ENCODE assay signal across 15 cellular contexts in the genomic region with DNA sequence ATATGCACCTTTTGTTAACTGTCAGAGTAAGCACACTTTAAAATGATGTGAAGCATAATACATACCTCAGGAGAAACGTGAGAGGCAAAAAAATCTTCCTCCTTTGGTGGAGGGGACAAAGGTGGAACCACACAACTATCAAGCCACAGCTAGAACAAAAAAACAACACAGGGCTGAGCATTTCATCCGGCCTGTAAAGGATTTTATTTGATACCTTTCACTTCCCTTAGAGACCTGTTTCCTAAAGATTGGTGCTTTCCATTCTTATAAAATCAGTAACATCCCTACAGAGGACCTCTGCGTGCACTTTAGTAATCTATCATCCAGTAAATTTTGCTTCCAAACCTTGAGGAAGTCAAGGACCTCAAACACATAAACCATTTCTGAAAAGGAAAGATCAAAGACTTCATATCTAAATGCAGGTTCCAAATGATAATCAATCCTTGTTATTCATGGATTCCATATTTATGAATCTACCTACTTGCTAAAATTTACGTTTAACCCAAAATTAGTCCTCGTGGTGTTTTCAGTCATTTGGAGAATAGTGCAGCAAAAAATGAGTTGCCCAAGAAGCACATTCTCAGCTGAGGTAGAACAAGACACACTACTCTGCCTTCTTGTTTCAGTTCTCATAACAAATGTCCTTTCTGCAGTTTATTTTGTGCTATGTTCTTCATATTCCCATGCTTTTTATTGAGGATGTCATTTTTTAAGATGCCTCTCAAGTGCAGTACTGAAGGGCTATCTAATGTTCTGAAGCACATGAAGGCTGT. TPM values are rescaled to one million over a fixed set of nuclear protein-coding genes. Genes with fewer than 3 reads are reported as not detected.
A peak's percentile ranks its signal among the peaks of the same experiment; 100 is the strongest.
DNase-seq lines count a peak whose midpoint lies in the region; ATAC-seq and FAIRE-seq lines count a peak whose summit lies in the region.
"Had no signal": no experiment of that assay in that cellular context is flagged by ENCODE, and none has a peak within 500 bp of the region (broad histone marks: within the 10 kb centered on the region; RNA-seq: fewer than 3 reads in every experiment).

No MANE protein-coding gene starts in this region.

- H3K36me3 Mint-ChIP-seq in activated CD4-positive, alpha-beta memory T cell treated with anti-CD3 and anti-CD28 coated beads for 36 hours: peaks cover 26% of the 10 kb centered on the region
- peaks cover 36% of the 10 kb centered on the region for H3K36me3 Mint-ChIP-seq in activated CD4-positive, alpha-beta memory T cell treated with anti-CD3 and anti-CD28 coated beads, Interleukin-2, amount 10 ng/mL, durations not matched to agents 7 days and 5 days (ENCODE audit: low read depth)
- peaks cover 96% of the 10 kb centered on the region for H3K36me3 Mint-ChIP-seq in activated T-helper 17 cell treated with anti-CD3 and anti-CD28 coated beads, Interleukin-2, amount 50 U/mL, for 72 hours (ENCODE audit: low read depth)
- H3K36me3 Mint-ChIP-seq in stimulated activated effector memory CD8-positive, alpha-beta T cell treated with anti-CD3 and anti-CD28 coated beads, Interleukin-12 subunit alpha, Interleukin-12 subunit beta, amount 100 ng/mL, for 72 hours: peaks cover 99% of the 10 kb centered on the region
- peaks cover 4 to 5% of the 10 kb centered on the region in 2 donors for H3K36me3 Mint-ChIP-seq in activated T-cell treated with anti-CD3 and anti-CD28 coated beads, Interleukin-2, amount 50 U/mL, for 72 hours (ENCODE audit: insufficient read depth in 2 of 2)

- no peaks in the 10 kb centered on the region for H3K27me3 Mint-ChIP-seq in activated CD4-positive, alpha-beta memory T cell treated with anti-CD3 and anti-CD28 coated beads for 36 hours
- H3K27me3 Mint-ChIP-seq in activated CD4-positive, alpha-beta memory T cell treated with anti-CD3 and anti-CD28 coated beads, Interleukin-2, amount 10 ng/mL, durations not matched to agents 7 days and 5 days: no peaks in the 10 kb centered on the region
- no peaks in the 10 kb centered on the region for H3K27me3 Mint-ChIP-seq in activated T-helper 17 cell treated with anti-CD3 and anti-CD28 coated beads, Interleukin-2, amount 50 U/mL, for 72 hours
- H3K27me3 Mint-ChIP-seq in activated T-cell treated with anti-CD3 and anti-CD28 coated beads, Interleukin-2, amount 50 U/mL, for 72 hours (ENCODE audit: low read depth): no peaks in the 10 kb centered on the region
- H3K27me3 Mint-ChIP-seq: IgD-negative memory B cell had no signal

- CTCF ChIA-PET in activated CD4-positive, alpha-beta memory T cell treated with anti-CD3 and anti-CD28 coated beads for 36 hours (lab: Charles Lee): no interaction called here
- CTCF ChIA-PET in activated CD4-positive, alpha-beta memory T cell treated with anti-CD3 and anti-CD28 coated beads, Interleukin-2, amount 10 ng/mL, durations not matched to agents 7 days and 5 days (lab: Charles Lee): interaction anchor here (2.5 kb wide), 1 partner anchor 14 kb away, joined by 12 read pairs; no protein-coding TSS in a partner anchor

- no peak for DNase-seq in activated CD4-positive, alpha-beta memory T cell treated with anti-CD3 and anti-CD28 coated beads for 36 hours
- DNase-seq in activated CD4-positive, alpha-beta memory T cell treated with anti-CD3 and anti-CD28 coated beads, Interleukin-2, amount 10 ng/mL, durations not matched to agents 7 days and 5 days: no peak
- no peak for DNase-seq in GM18507 (ENCODE audit: extremely low spot score, insufficient read length, low read depth)
- DNase-seq in stimulated activated effector memory CD8-positive, alpha-beta T cell treated with anti-CD3 and anti-CD28 coated beads, Interleukin-12 subunit alpha, Interleukin-12 subunit beta, amount 100 ng/mL, for 72 hours (ENCODE audit: low spot score in 2 of 2): no peak
- DNase-seq in activated T-cell treated with anti-CD3 and anti-CD28 coated beads, Interleukin-2, amount 50 U/mL, for 72 hours: no peak
- no peak for DNase-seq in G401 (ENCODE audit: low spot score)
- no peak for DNase-seq in stimulated activated CD4-positive, alpha-beta T cell treated with anti-CD3 and anti-CD28 coated beads, Interleukin-1b, Interleukin-23, amount 100 ng/mL, for 48 hours
- DNase-seq: 8988T, AML-193, DMS53, GOT3, KG1 had no signal

- no peak for ATAC-seq in activated T-helper 17 cell treated with anti-CD3 and anti-CD28 coated beads, Interleukin-2, amount 50 U/mL, for 72 hours (replicated peaks)
- peak; percentile 46 for ATAC-seq in stimulated activated effector memory CD8-positive, alpha-beta T cell treated with anti-CD3 and anti-CD28 coated beads, Interleukin-12 subunit alpha, Interleukin-12 subunit beta, amount 100 ng/mL, for 72 hours
- ATAC-seq in activated T-cell treated with anti-CD3 and anti-CD28 coated beads, Interleukin-2, amount 50 U/mL, for 72 hours (replicated peaks in 1 of 2): no peak

- peak overlapping the region; percentile 9 for H3K27ac Mint-ChIP-seq in activated CD4-positive, alpha-beta memory T cell treated with anti-CD3 and anti-CD28 coated beads for 36 hours
- H3K27ac Mint-ChIP-seq in activated CD4-positive, alpha-beta memory T cell treated with anti-CD3 and anti-CD28 coated beads, Interleukin-2, amount 10 ng/mL, durations not matched to agents 7 days and 5 days: no peak overlapping the region
- peak overlapping the region; percentile 57 for H3K27ac Mint-ChIP-seq in activated T-helper 17 cell treated with anti-CD3 and anti-CD28 coated beads, Interleukin-2, amount 50 U/mL, for 72 hours
- H3K27ac Mint-ChIP-seq in stimulated activated effector memory CD8-positive, alpha-beta T cell treated with anti-CD3 and anti-CD28 coated beads, Interleukin-12 subunit alpha, Interleukin-12 subunit beta, amount 100 ng/mL, for 72 hours: no peak overlapping the region
- no peak overlapping the region for H3K27ac Mint-ChIP-seq in activated T-cell treated with anti-CD3 and anti-CD28 coated beads, Interleukin-2, amount 50 U/mL, for 72 hours

- H3K4me1 Mint-ChIP-seq in activated CD4-positive, alpha-beta memory T cell treated with anti-CD3 and anti-CD28 coated beads for 36 hours (ENCODE audit: low read depth): peaks cover 2% of the 10 kb centered on the region
- H3K4me1 Mint-ChIP-seq in activated CD4-positive, alpha-beta memory T cell treated with anti-CD3 and anti-CD28 coated beads, Interleukin-2, amount 10 ng/mL, durations not matched to agents 7 days and 5 days: peaks cover 12% of the 10 kb centered on the region
- peaks cover 8% of the 10 kb centered on the region for H3K4me1 Mint-ChIP-seq in activated T-helper 17 cell treated with anti-CD3 and anti-CD28 coated beads, Interleukin-2, amount 50 U/mL, for 72 hours
- peaks cover 11% of the 10 kb centered on the region for H3K4me1 Mint-ChIP-seq in stimulated activated effector memory CD8-positive, alpha-beta T cell treated with anti-CD3 and anti-CD28 coated beads, Interleukin-12 subunit alpha, Interleukin-12 subunit beta, amount 100 ng/mL, for 72 hours
- H3K4me1 Mint-ChIP-seq in activated T-cell treated with anti-CD3 and anti-CD28 coated beads, Interleukin-2, amount 50 U/mL, for 72 hours (ENCODE audit: low read depth): peaks cover under 1% of the 10 kb centered on the region

- in situ Hi-C loops in G401 (cut with HindIII; ENCODE audit: low sequenced_read_pairs): no loop called here

- POLR2A ChIA-PET in activated CD4-positive, alpha-beta memory T cell treated with anti-CD3 and anti-CD28 coated beads for 36 hours (lab: Charles Lee): no interaction called here
- POLR2A ChIA-PET in activated CD4-positive, alpha-beta memory T cell treated with anti-CD3 and anti-CD28 coated beads, Interleukin-2, amount 10 ng/mL, durations not matched to agents 7 days and 5 days (lab: Charles Lee): interaction anchor here (1.3 kb wide), 1 partner anchor 22 kb away, joined by 3 read pairs; no protein-coding TSS in a partner anchor

- intact Hi-C loops in activated CD4-positive, alpha-beta memory T cell treated with anti-CD3 and anti-CD28 coated beads for 36 hours (cut with micrococcal nuclease): no loop called here

- H3K9me3 Mint-ChIP-seq in activated CD4-positive, alpha-beta memory T cell treated with anti-CD3 and anti-CD28 coated beads for 36 hours: no peaks in the 10 kb centered on the region
- no peaks in the 10 kb centered on the region for H3K9me3 Mint-ChIP-seq in activated CD4-positive, alpha-beta memory T cell treated with anti-CD3 and anti-CD28 coated beads, Interleukin-2, amount 10 ng/mL, durations not matched to agents 7 days and 5 days
- no peaks in the 10 kb centered on the region for H3K9me3 Mint-ChIP-seq in activated T-helper 17 cell treated with anti-CD3 and anti-CD28 coated beads, Interleukin-2, amount 50 U/mL, for 72 hours
- no peaks in the 10 kb centered on the region for H3K9me3 Mint-ChIP-seq in stimulated activated effector memory CD8-positive, alpha-beta T cell treated with anti-CD3 and anti-CD28 coated beads, Interleukin-12 subunit alpha, Interleukin-12 subunit beta, amount 100 ng/mL, for 72 hours
- H3K9me3 Mint-ChIP-seq in activated T-cell treated with anti-CD3 and anti-CD28 coated beads, Interleukin-2, amount 50 U/mL, for 72 hours: no peaks in the 10 kb centered on the region
- H3K9me3 Mint-ChIP-seq: IgD-negative memory B cell had no signal

- no peak overlapping the region for H3K4me3 Mint-ChIP-seq in activated CD4-positive, alpha-beta memory T cell treated with anti-CD3 and anti-CD28 coated beads for 36 hours
- no peak overlapping the region for H3K4me3 Mint-ChIP-seq in activated CD4-positive, alpha-beta memory T cell treated with anti-CD3 and anti-CD28 coated beads, Interleukin-2, amount 10 ng/mL, durations not matched to agents 7 days and 5 days
- H3K4me3 Mint-ChIP-seq in activated T-helper 17 cell treated with anti-CD3 and anti-CD28 coated beads, Interleukin-2, amount 50 U/mL, for 72 hours: no peak overlapping the region
- no peak overlapping the region for H3K4me3 Mint-ChIP-seq in stimulated activated effector memory CD8-positive, alpha-beta T cell treated with anti-CD3 and anti-CD28 coated beads, Interleukin-12 subunit alpha, Interleukin-12 subunit beta, amount 100 ng/mL, for 72 hours
- no peak overlapping the region for H3K4me3 Mint-ChIP-seq in activated T-cell treated with anti-CD3 and anti-CD28 coated beads, Interleukin-2, amount 50 U/mL, for 72 hours
- H3K4me3 Mint-ChIP-seq: IgD-negative memory B cell had no signal

- FAIRE-seq in GM18507 (lab: Jason Lieb, UNC): peak; percentile 59
- FAIRE-seq: G401.6 had no signal

RNA-seq across cellular contexts. Expression of a gene that starts 22.7 kb away (rescaled TPM):
- 10 to 100 TPM; 40.6 to 45.5 TPM for total RNA-seq in activated CD4-positive, alpha-beta memory T cell treated with anti-CD3 and anti-CD28 coated beads for 36 hours
- total RNA-seq in activated CD4-positive, alpha-beta memory T cell treated with anti-CD3 and anti-CD28 coated beads, Interleukin-2, amount 10 ng/mL, durations not matched to agents 7 days and 5 days: 10 to 100 TPM; 41.1 to 42.1 TPM
- total RNA-seq in activated T-helper 17 cell treated with anti-CD3 and anti-CD28 coated beads, Interleukin-2, amount 50 U/mL, for 72 hours: 10 to 100 TPM; 32.0 to 32.8 TPM
- 10 to 100 TPM; 38.0 to 46.3 TPM for total RNA-seq in activated T-cell treated with anti-CD3 and anti-CD28 coated beads, Interleukin-2, amount 50 U/mL, for 72 hours
- total RNA-seq in G401 (2014; rRNA removed; shearing (Covaris generic)): 15.1 and 20.5 TPM in 2 replicates

Comparison
In these comparisons a context has a peak if more than half of its experiments do, and no peak if none do; other contexts are left out.
1. H3K27ac Mint-ChIP-seq: peak in activated CD4-positive, alpha-beta memory T cell treated with anti-CD3 and anti-CD28 coated beads for 36 hours (single experiment) and activated T-helper 17 cell treated with anti-CD3 and anti-CD28 coated beads, Interleukin-2, amount 50 U/mL, for 72 hours (single experiment); none in activated CD4-positive, alpha-beta memory T cell treated with anti-CD3 and anti-CD28 coated beads, Interleukin-2, amount 10 ng/mL, durations not matched to agents 7 days and 5 days (single experiment), stimulated activated effector memory CD8-positive, alpha-beta T cell treated with anti-CD3 and anti-CD28 coated beads, Interleukin-12 subunit alpha, Interleukin-12 subunit beta, amount 100 ng/mL, for 72 hours (single experiment) and activated T-cell treated with anti-CD3 and anti-CD28 coated beads, Interleukin-2, amount 50 U/mL, for 72 hours (single experiment).